In the genomic region with DNA sequence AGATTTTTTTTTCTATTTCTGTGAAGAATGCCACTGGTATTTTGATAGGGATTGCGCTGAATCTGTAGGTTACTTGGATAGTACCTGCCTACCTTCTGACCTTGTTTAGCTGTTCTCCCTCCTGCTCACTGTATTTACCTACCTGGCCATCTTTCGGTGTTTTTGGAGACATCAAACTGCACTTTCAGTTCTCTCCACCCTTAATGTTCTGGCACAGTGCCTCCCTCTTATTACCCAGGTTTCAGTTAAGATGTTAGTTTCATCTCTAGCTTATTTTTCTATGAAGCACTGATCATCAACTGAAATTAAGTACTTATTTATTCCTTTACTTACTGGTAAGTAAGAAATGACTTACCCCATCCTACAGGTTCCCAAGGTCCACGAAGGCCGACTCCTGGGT, we compare ENCODE assay signal across 1 cellular context.
TF ChIP-seq lines count a peak whose summit lies in the region.

No MANE protein-coding gene starts in this region.

TF ChIP-seq in A549, 52 proteins besides CTCF, POLR2A, EP300 and RAD21 (continued from another document):
- TF ChIP-seq FOSB (CRISPR knock-in tag; IDR thresholded peaks at IDR 0.05), result no peak
- no peak for TF ChIP-seq EHMT2 (IDR thresholded peaks at IDR 0.05; ENCODE audit: low read depth)
TF ChIP-seq in A549: peak in this region for 0.
